Comparison of ENCODE assay signal across 7 cellular contexts in the genomic region with DNA sequence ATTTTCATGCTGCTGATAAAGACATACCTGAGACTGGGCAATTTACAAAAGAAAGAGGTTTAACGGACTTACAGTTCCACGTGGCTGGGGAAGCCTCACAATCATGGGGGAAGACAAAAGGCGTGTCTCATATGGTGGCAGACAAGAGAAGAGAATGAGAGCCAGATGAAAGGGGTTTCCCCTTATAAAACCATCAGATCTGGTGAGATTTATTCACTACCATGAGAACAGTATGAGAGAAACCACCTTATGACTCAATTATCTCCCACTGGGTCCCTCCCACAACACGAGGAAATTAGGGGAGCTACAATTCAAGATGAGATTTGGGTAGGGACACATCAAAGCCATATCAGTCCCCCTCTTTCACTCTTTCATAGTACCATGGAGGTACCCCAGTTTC. TPM values are rescaled to one million over a fixed set of nuclear protein-coding genes. Genes with fewer than 3 reads are reported as not detected.
A peak's percentile ranks its signal among the peaks of the same experiment; 100 is the strongest.
DNase-seq lines count a peak whose midpoint lies in the region; ATAC-seq and TF ChIP-seq lines count a peak whose summit lies in the region.
"Not testable (repeated sequence)": the region's sequence is repeated elsewhere in the genome, so short reads cannot be mapped to it uniquely, and the experiment has no call there.

No MANE protein-coding gene starts in this region.

- CTCF ChIA-PET in activated B cell treated with CpG ODN at 0.5 μM for 24 hours (lab: Charles Lee) = interaction anchor here (1.0 kb wide), 1 partner anchor 494 kb away, joined by 3 read pairs; no protein-coding TSS in a partner anchor

- H3K9me3 Mint-ChIP-seq in activated B cell treated with CpG ODN at 0.5 μM for 24 hours; activated T-cell treated with anti-CD3 and anti-CD28 coated beads, Interleukin-2, amount 50 U/mL, for 72 hours; activated naive CD4-positive, alpha-beta T cell treated with anti-CD3 and anti-CD28 coated beads, Interleukin-2, amount 50 U/mL, for 24 hours; effector memory CD8-positive, alpha-beta T cell; stimulated activated effector memory CD8-positive, alpha-beta T cell treated with anti-CD3 and anti-CD28 coated beads, Interleukin-12 subunit alpha, Interleukin-12 subunit beta, amount 100 ng/mL, for 72 hours: not testable (repeated sequence)
- peaks cover 7 to 14% of the 10 kb centered on the region in 2 donors for H3K9me3 Mint-ChIP-seq in stimulated activated naive CD8-positive, alpha-beta T cell treated with anti-CD3 and anti-CD28 coated beads, Interleukin-15, amount 100 ng/mL, for 72 hours

- peaks cover 11% of the 10 kb centered on the region for H3K27me3 Mint-ChIP-seq in activated B cell treated with CpG ODN at 0.5 μM for 24 hours
- peaks cover 14% of the 10 kb centered on the region for H3K27me3 Mint-ChIP-seq in activated T-cell treated with anti-CD3 and anti-CD28 coated beads, Interleukin-2, amount 50 U/mL, for 72 hours (ENCODE audit: low read depth)
- not testable (repeated sequence) for H3K27me3 Mint-ChIP-seq in activated naive CD4-positive, alpha-beta T cell treated with anti-CD3 and anti-CD28 coated beads, Interleukin-2, amount 50 U/mL, for 24 hours; effector memory CD8-positive, alpha-beta T cell; stimulated activated naive CD8-positive, alpha-beta T cell treated with anti-CD3 and anti-CD28 coated beads, Interleukin-15, amount 100 ng/mL, for 72 hours

- H3K36me3 Mint-ChIP-seq in activated B cell treated with CpG ODN at 0.5 μM for 24 hours (ENCODE audit: low read depth); activated T-cell treated with anti-CD3 and anti-CD28 coated beads, Interleukin-2, amount 50 U/mL, for 72 hours (ENCODE audit: insufficient read depth in 2 of 2); activated naive CD4-positive, alpha-beta T cell treated with anti-CD3 and anti-CD28 coated beads, Interleukin-2, amount 50 U/mL, for 24 hours; effector memory CD8-positive, alpha-beta T cell (ENCODE audit: insufficient read depth); stimulated activated effector memory CD8-positive, alpha-beta T cell treated with anti-CD3 and anti-CD28 coated beads, Interleukin-12 subunit alpha, Interleukin-12 subunit beta, amount 100 ng/mL, for 72 hours: not testable (repeated sequence)

- not testable (repeated sequence) for TF ChIP-seq CTCF in activated B cell treated with CpG ODN at 0.5 μM for 24 hours (IDR thresholded peaks at IDR 0.05)

- H3K4me3 Mint-ChIP-seq in activated B cell treated with CpG ODN at 0.5 μM for 24 hours; activated T-cell treated with anti-CD3 and anti-CD28 coated beads, Interleukin-2, amount 50 U/mL, for 72 hours; activated naive CD4-positive, alpha-beta T cell treated with anti-CD3 and anti-CD28 coated beads, Interleukin-2, amount 50 U/mL, for 24 hours; effector memory CD8-positive, alpha-beta T cell; stimulated activated effector memory CD8-positive, alpha-beta T cell treated with anti-CD3 and anti-CD28 coated beads, Interleukin-12 subunit alpha, Interleukin-12 subunit beta, amount 100 ng/mL, for 72 hours; stimulated activated naive CD8-positive, alpha-beta T cell treated with anti-CD3 and anti-CD28 coated beads, Interleukin-15, amount 100 ng/mL, for 72 hours: not testable (repeated sequence)

- peak overlapping the region; percentile 26 for H3K27ac Mint-ChIP-seq in activated B cell treated with CpG ODN at 0.5 μM for 24 hours
- H3K27ac Mint-ChIP-seq in activated T-cell treated with anti-CD3 and anti-CD28 coated beads, Interleukin-2, amount 50 U/mL, for 72 hours; effector memory CD8-positive, alpha-beta T cell; stimulated activated effector memory CD8-positive, alpha-beta T cell treated with anti-CD3 and anti-CD28 coated beads, Interleukin-12 subunit alpha, Interleukin-12 subunit beta, amount 100 ng/mL, for 72 hours: not testable (repeated sequence)
- peak overlapping the region; percentile 78 for H3K27ac Mint-ChIP-seq in activated naive CD4-positive, alpha-beta T cell treated with anti-CD3 and anti-CD28 coated beads, Interleukin-2, amount 50 U/mL, for 24 hours
- peak overlapping the region in 1 of 2 donors; percentile 4 for H3K27ac Mint-ChIP-seq in stimulated activated naive CD8-positive, alpha-beta T cell treated with anti-CD3 and anti-CD28 coated beads, Interleukin-15, amount 100 ng/mL, for 72 hours

- not testable (repeated sequence) for DNase-seq in activated B cell treated with CpG ODN at 0.5 μM for 24 hours; activated T-cell treated with anti-CD3 and anti-CD28 coated beads, Interleukin-2, amount 50 U/mL, for 72 hours; effector memory CD8-positive, alpha-beta T cell; stimulated activated effector memory CD8-positive, alpha-beta T cell treated with anti-CD3 and anti-CD28 coated beads, Interleukin-12 subunit alpha, Interleukin-12 subunit beta, amount 100 ng/mL, for 72 hours (ENCODE audit: low spot score in 2 of 2); stimulated activated naive CD8-positive, alpha-beta T cell treated with anti-CD3 and anti-CD28 coated beads, Interleukin-15, amount 100 ng/mL, for 72 hours
- DNase-seq in activated CD4-positive, alpha-beta T cell treated with anti-CD3 and anti-CD28 coated beads for 48 hours = peak; percentile 14

- intact Hi-C loops in activated B cell treated with CpG ODN at 0.5 μM for 24 hours (cut with micrococcal nuclease) = not testable (repeated sequence)

- POLR2A ChIA-PET in activated B cell treated with CpG ODN at 0.5 μM for 24 hours (lab: Charles Lee) = interaction anchor here (0.7 kb wide), 1 partner anchor 484 kb away, joined by 3 read pairs; no protein-coding TSS in a partner anchor

- peaks cover 12% of the 10 kb centered on the region for H3K4me1 Mint-ChIP-seq in activated B cell treated with CpG ODN at 0.5 μM for 24 hours
- H3K4me1 Mint-ChIP-seq in activated T-cell treated with anti-CD3 and anti-CD28 coated beads, Interleukin-2, amount 50 U/mL, for 72 hours (ENCODE audit: low read depth) = peaks cover 15% of the 10 kb centered on the region
- peaks cover 16% of the 10 kb centered on the region for H3K4me1 Mint-ChIP-seq in activated naive CD4-positive, alpha-beta T cell treated with anti-CD3 and anti-CD28 coated beads, Interleukin-2, amount 50 U/mL, for 24 hours
- H3K4me1 Mint-ChIP-seq in effector memory CD8-positive, alpha-beta T cell (ENCODE audit: low read depth in 2 of 2); stimulated activated effector memory CD8-positive, alpha-beta T cell treated with anti-CD3 and anti-CD28 coated beads, Interleukin-12 subunit alpha, Interleukin-12 subunit beta, amount 100 ng/mL, for 72 hours; stimulated activated naive CD8-positive, alpha-beta T cell treated with anti-CD3 and anti-CD28 coated beads, Interleukin-15, amount 100 ng/mL, for 72 hours: not testable (repeated sequence)

- ATAC-seq in activated B cell treated with CpG ODN at 0.5 μM for 24 hours (ENCODE audit: low read depth) = peak; percentile 7
- ATAC-seq in activated T-cell treated with anti-CD3 and anti-CD28 coated beads, Interleukin-2, amount 50 U/mL, for 72 hours (replicated peaks in 1 of 2) = peak; percentile 55 to 75
- peak; percentile 47 for ATAC-seq in effector memory CD8-positive, alpha-beta T cell (replicated peaks)
- ATAC-seq in stimulated activated effector memory CD8-positive, alpha-beta T cell treated with anti-CD3 and anti-CD28 coated beads, Interleukin-12 subunit alpha, Interleukin-12 subunit beta, amount 100 ng/mL, for 72 hours = peak; percentile 91
- peak; percentile 71 for ATAC-seq in stimulated activated naive CD8-positive, alpha-beta T cell treated with anti-CD3 and anti-CD28 coated beads, Interleukin-15, amount 100 ng/mL, for 72 hours

RNA-seq across cellular contexts. Expression of a gene that starts 42.8 kb away (rescaled TPM):
- total RNA-seq in activated B cell treated with CpG ODN at 0.5 μM for 24 hours = 64.9 and 69.2 TPM in 2 replicates
- total RNA-seq in activated T-cell treated with anti-CD3 and anti-CD28 coated beads, Interleukin-2, amount 50 U/mL, for 72 hours = 10 to 100 TPM; 48.6 to 58.5 TPM

Comparison
In these comparisons a context has a peak if more than half of its experiments do, and no peak if none do; other contexts are left out.
1. ATAC-seq: peak in every context shown above with its lines; median percentile 91 in stimulated activated effector memory CD8-positive, alpha-beta T cell treated with anti-CD3 and anti-CD28 coated beads, Interleukin-12 subunit alpha, Interleukin-12 subunit beta, amount 100 ng/mL, for 72 hours; 71 in stimulated activated naive CD8-positive, alpha-beta T cell treated with anti-CD3 and anti-CD28 coated beads, Interleukin-15, amount 100 ng/mL, for 72 hours; 65 in activated T-cell treated with anti-CD3 and anti-CD28 coated beads, Interleukin-2, amount 50 U/mL, for 72 hours; 47 in effector memory CD8-positive, alpha-beta T cell; 7 in activated B cell treated with CpG ODN at 0.5 μM for 24 hours.